ENCODE assay signal across 10 cellular contexts in genomic region chrX:39953879-39954278, GRCh38.
DNase-seq lines count a peak whose midpoint lies in the region; ATAC-seq and TF ChIP-seq lines count a peak whose summit lies in the region.
"Had no signal": no experiment of that assay in that cellular context is flagged by ENCODE, and none has a peak within 500 bp of the region (broad histone marks: within the 10 kb centered on the region; RNA-seq: fewer than 3 reads in every experiment).

No MANE protein-coding gene starts in this region.

- in situ Hi-C loops in astrocyte of the spinal cord (cut with HindIII; ENCODE audit: low sequenced_read_pairs), result no loop called here

- peak; percentile 94 for ATAC-seq in Right ventricle myocardium superior (ENCODE audit: poor library complexity)
- no peak for ATAC-seq in HG02852 (IDR thresholded peaks at IDR 0.05; ENCODE audit: unreplicated experiment)
- no peak for ATAC-seq in HG02938 (IDR thresholded peaks at IDR 0.05; ENCODE audit: unreplicated experiment)
- ATAC-seq in HG03045 (IDR thresholded peaks at IDR 0.05; ENCODE audit: unreplicated experiment), result no peak
- ATAC-seq: activated naive CD4-positive, alpha-beta T cell treated with anti-CD3 and anti-CD28 coated beads, Interleukin-2, amount 50 U/mL, for 72 hours had no signal

- no peak overlapping the region for H3K4me3 ChIP-seq in astrocyte of the spinal cord (ENCODE audit: low read depth, low read length)
- H3K4me3 ChIP-seq: SK-N-MC had no signal

- intact Hi-C loops in Right ventricle myocardium superior (cut with DNase I), result no loop called here
- intact Hi-C loops in cardiac septum (cut with DNase I), result no loop called here

- DNase-seq in Right ventricle myocardium superior, result peak; percentile 86
- no peak for DNase-seq in cardiac septum (ENCODE audit: low spot score)
- DNase-seq in astrocyte of the spinal cord (ENCODE audit: low read depth, low spot score), result peak; percentile 84
- peak; percentile 86 for DNase-seq in kidney tubule cell (ENCODE audit: low spot score)
- DNase-seq in activated T-cell treated with anti-CD3 and anti-CD28 coated beads for 4 hours, result no peak

- no peak for TF ChIP-seq CTCF in astrocyte of the spinal cord (IDR thresholded peaks at IDR 0.05; ENCODE audit: low read depth, low read length)

Comparison
In these comparisons a context has a peak if more than half of its experiments do, and no peak if none do; other contexts are left out.
1. DNase-seq: peak in Right ventricle myocardium superior (single experiment), astrocyte of the spinal cord (single experiment) and kidney tubule cell (single experiment); none in cardiac septum (single experiment) and activated T-cell treated with anti-CD3 and anti-CD28 coated beads for 4 hours (single experiment).